ENCODE assay signal across 7 cellular contexts in genomic region chr10:86966008-86966654, GRCh38. TPM values are rescaled to one million over a fixed set of nuclear protein-coding genes. Genes with fewer than 3 reads are reported as not detected.
DNase-seq lines count a peak whose midpoint lies in the region; ATAC-seq lines count a peak whose summit lies in the region.

No MANE protein-coding gene starts in this region.

- peak overlapping the region; percentile 74 for H3K4me2 ChIP-seq in skeletal muscle satellite cell (ENCODE audit: low read length)

- H3K9me3 Mint-ChIP-seq in effector memory CD8-positive, alpha-beta T cell = no peaks in the 10 kb centered on the region

- peak overlapping the region; percentile 51 for H3K4me3 ChIP-seq in skeletal muscle satellite cell (ENCODE audit: low read length)

- DNase-seq in effector memory CD8-positive, alpha-beta T cell = no peak
- no peak for DNase-seq in NCI-H1694 treated with DMSO at 0.1 percent for 48 hours (lab: John Stamatoyannopoulos, UW)
- no peak for DNase-seq in dedifferentiated amniotic fluid mesenchymal stem cell (ENCODE audit: extremely low spot score)

- H3K4me3 Mint-ChIP-seq in effector memory CD8-positive, alpha-beta T cell = peak overlapping the region; percentile 37 to 73

- no peaks in the 10 kb centered on the region for H3K36me3 ChIP-seq in skeletal muscle satellite cell (ENCODE audit: insufficient read depth, low read length)

- H3K36me3 Mint-ChIP-seq in effector memory CD8-positive, alpha-beta T cell (ENCODE audit: insufficient read depth) = peaks cover 7% of the 10 kb centered on the region

- H3K27ac Mint-ChIP-seq in effector memory CD8-positive, alpha-beta T cell = peak overlapping the region; percentile 56 to 80

- H3K4me1 ChIP-seq in skeletal muscle satellite cell (ENCODE audit: control insufficient read depth, insufficient read depth, low read length) = peaks cover 59% of the 10 kb centered on the region

- H3K4me1 Mint-ChIP-seq in effector memory CD8-positive, alpha-beta T cell (ENCODE audit: low read depth in 2 of 2) = peaks cover 7 to 18% of the 10 kb centered on the region in 2 donors

- H3K27me3 ChIP-seq in skeletal muscle satellite cell (ENCODE audit: control insufficient read depth, insufficient read depth, low read length) = no peaks in the 10 kb centered on the region

- H3K9me3 ChIP-seq in skeletal muscle satellite cell (replicated peaks; ENCODE audit: low read length) = no peaks in the 10 kb centered on the region

- peaks cover 0 to 8% of the 10 kb centered on the region in 2 donors for H3K27me3 Mint-ChIP-seq in effector memory CD8-positive, alpha-beta T cell

- H3K9ac ChIP-seq in skeletal muscle satellite cell (ENCODE audit: low read depth, low read length) = peak overlapping the region; percentile 53

- peak; percentile 42 for ATAC-seq in GM18867 (IDR thresholded peaks at IDR 0.05; ENCODE audit: unreplicated experiment)
- ATAC-seq in HG03025 (IDR thresholded peaks at IDR 0.05; ENCODE audit: low FRiP score, unreplicated experiment) = peak; percentile 39
- ATAC-seq in effector memory CD8-positive, alpha-beta T cell (replicated peaks) = no peak
- no peak for ATAC-seq in GM21576 (IDR thresholded peaks at IDR 0.05; ENCODE audit: unreplicated experiment)

RNA-seq across cellular contexts. Expression of gene ADIRF, which starts 2.2 kb away (rescaled TPM):
- 21.3 and 26.2 TPM in 2 replicates for total RNA-seq in skeletal muscle satellite cell (2012; rRNA removed)

RNA-seq across cellular contexts. Expression of gene SNCG, which starts 7.7 kb away (rescaled TPM):
- total RNA-seq in skeletal muscle satellite cell (2012; rRNA removed) = 6.3 and 10.6 TPM in 2 replicates

RNA-seq across cellular contexts. Expression of gene MMRN2, which starts 8.7 kb away (rescaled TPM):
- 2.5 and 2.8 TPM in 2 replicates for total RNA-seq in skeletal muscle satellite cell (2012; rRNA removed)

RNA-seq across cellular contexts. Expression of gene FAM25A, which starts 54.0 kb away (rescaled TPM):
- total RNA-seq in skeletal muscle satellite cell (2012; rRNA removed) = not detected in 2 replicates

Comparison
In these comparisons a context has a peak if more than half of its experiments do, and no peak if none do; other contexts are left out.
1. ATAC-seq: peak in GM18867 (single experiment) and HG03025 (single experiment); none in effector memory CD8-positive, alpha-beta T cell (single experiment) and GM21576 (single experiment).